Comparison of ENCODE assay signal across 8 cellular contexts in genomic region chr7:38908759-38909335, GRCh38. TPM values are rescaled to one million over a fixed set of nuclear protein-coding genes. Genes with fewer than 3 reads are reported as not detected.
DNase-seq lines count a peak whose midpoint lies in the region; ATAC-seq and TF ChIP-seq lines count a peak whose summit lies in the region.

Gene VPS41, minus strand, starts transcription at chr7:38909191. Its CDS starts 17 bp downstream, at chr7:38909174.

- H3K4me3 Mint-ChIP-seq in endothelial cell (ENCODE audit: unreplicated experiment), result peak within 1 kb of the TSS; percentile 98

- H3K27me3 Mint-ChIP-seq in endothelial cell (ENCODE audit: unreplicated experiment), result peaks cover 4% of the 10 kb centered on the region

- H3K27ac Mint-ChIP-seq in endothelial cell (ENCODE audit: unreplicated experiment), result peak within 1 kb of the TSS; percentile 38

- H3K9me3 Mint-ChIP-seq in endothelial cell (ENCODE audit: unreplicated experiment), result no peaks in the 10 kb centered on the region

- no peaks in the 10 kb centered on the region for H3K36me3 Mint-ChIP-seq in endothelial cell (ENCODE audit: low read depth, unreplicated experiment)

- DNase-seq in COLO668 (lab: John Stamatoyannopoulos, UW; ENCODE audit: unreplicated experiment) (peak; percentile 90), HK-2 (ENCODE audit: unreplicated experiment) (peak; percentile 70), NOMO-1 treated with DMSO at 0.1 percent for 48 hours (lab: John Stamatoyannopoulos, UW; ENCODE audit: unreplicated experiment) (peak; percentile 71), endothelial cell (ENCODE audit: low spot score) (peak; percentile 64), midbrain (lab: John Stamatoyannopoulos, UW) (peak; percentile 82)
- peak; percentile 51 for DNase-seq in activated CD8-positive, alpha-beta memory T cell treated with anti-CD3 and anti-CD28 coated beads, Interleukin-2, amount 50 U/mL, for 1 hour (ENCODE audit: extremely low read depth)
- DNase-seq in stimulated activated CD8-positive, alpha-beta memory T cell treated with anti-CD3 and anti-CD28 coated beads, Interleukin-15, amount 100 ng/mL, for 48 hours (ENCODE audit: low read depth in 2 of 2), result peak; percentile 56 to 58

- ATAC-seq in GM19455 (IDR thresholded peaks at IDR 0.05; ENCODE audit: unreplicated experiment), result peak; percentile 96

- H3K4me1 Mint-ChIP-seq in endothelial cell (ENCODE audit: unreplicated experiment), result peaks cover 9% of the 10 kb centered on the region

- no peak for TF ChIP-seq CTCF in endothelial cell (IDR thresholded peaks at IDR 0.05; ENCODE audit: unreplicated experiment)

RNA-seq across cellular contexts. Expression of gene VPS41, which starts in this region (rescaled TPM):
- total RNA-seq in endothelial cell (ENCODE audit: unreplicated experiment), result 104 TPM

Comparison
In these comparisons a context has a peak if more than half of its experiments do, and no peak if none do; other contexts are left out.
1. Peak in every context shown above with its lines: DNase-seq and ATAC-seq.